In genomic region chr18:63213936-63214671, GRCh38 we compare ENCODE assay signal across 1 cellular context.
TF ChIP-seq lines count a peak whose summit lies in the region.

No MANE protein-coding gene starts in this region.

TF ChIP-seq in IMR-90, 13 proteins besides CTCF, POLR2A, EP300 and RAD21:
- TF ChIP-seq ELK1 (IDR thresholded peaks at IDR 0.05; ENCODE audit: borderline replicate concordance, low read depth, low read length) (no peak), RCOR1 (IDR thresholded peaks at IDR 0.05; ENCODE audit: insufficient replicate concordance, low read length) (no peak), CEBPB (IDR thresholded peaks at IDR 0.05; ENCODE audit: low read depth, low read length) (no peak), CHD1 (IDR thresholded peaks at IDR 0.05; ENCODE audit: low read depth, low read length) (no peak), USF2 (IDR thresholded peaks at IDR 0.05; ENCODE audit: low read depth, low read length) (no peak), MXI1 (IDR thresholded peaks at IDR 0.05; ENCODE audit: borderline replicate concordance, low read depth, low read length) (no peak), BHLHE40 (IDR thresholded peaks at IDR 0.05; ENCODE audit: low read depth, low read length) (no peak), FOS (IDR thresholded peaks at IDR 0.05; ENCODE audit: low read depth, low read length) (no peak), SMC3 (IDR thresholded peaks at IDR 0.05; ENCODE audit: low read depth, low read length) (no peak), RFX5 (IDR thresholded peaks at IDR 0.05; ENCODE audit: low read depth, low read length) (no peak), MAZ (IDR thresholded peaks at IDR 0.05; ENCODE audit: borderline replicate concordance, low read depth, low read length) (no peak)
